ENCODE assay signal across 17 cellular contexts in genomic region chr22:42273855-42274451, GRCh38. TPM values are rescaled to one million over a fixed set of nuclear protein-coding genes. Genes with fewer than 3 reads are reported as not detected.
A peak's percentile ranks its signal among the peaks of the same experiment; 100 is the strongest.
DNase-seq lines count a peak whose midpoint lies in the region; ATAC-seq and TF ChIP-seq lines count a peak whose summit lies in the region.
"Had no signal": no experiment of that assay in that cellular context is flagged by ENCODE, and none has a peak within 500 bp of the region (broad histone marks: within the 10 kb centered on the region; RNA-seq: fewer than 3 reads in every experiment).

No MANE protein-coding gene starts in this region.

- H3K27ac Mint-ChIP-seq in naive thymus-derived CD8-positive, alpha-beta T cell: peak overlapping the region in 1 of 10 donors; percentile 86
- H3K27ac Mint-ChIP-seq: activated CD4-positive, alpha-beta T cell treated with anti-CD3 and anti-CD28 coated beads for 36 hours had no signal

- no peaks in the 10 kb centered on the region for H3K36me3 ChIP-seq in iPS-18a (ENCODE audit: control insufficient read depth, low read depth, low read length)
- no peaks in the 10 kb centered on the region for H3K36me3 ChIP-seq in brain microvascular endothelial cell (replicated peaks)

- POLR2A ChIA-PET in naive thymus-derived CD8-positive, alpha-beta T cell (lab: Charles Lee): interaction anchor here (0.6 kb wide), 1 partner anchor 376 kb away, joined by 4 read pairs; no protein-coding TSS in a partner anchor

- H3K4me1 ChIP-seq in iPS-18a (ENCODE audit: control insufficient read depth, low read depth, low read length): peaks cover 38% of the 10 kb centered on the region

- H3K27me3 Mint-ChIP-seq in naive thymus-derived CD8-positive, alpha-beta T cell: no peaks in the 10 kb centered on the region
- H3K27me3 Mint-ChIP-seq: activated CD4-positive, alpha-beta T cell treated with anti-CD3 and anti-CD28 coated beads for 36 hours; CD4-positive, alpha-beta memory T cell had no signal

- H3K9me3 Mint-ChIP-seq in naive thymus-derived CD8-positive, alpha-beta T cell: no peaks in the 10 kb centered on the region
- H3K9me3 Mint-ChIP-seq: CD4-positive, alpha-beta memory T cell had no signal

- H3K4me1 Mint-ChIP-seq in naive thymus-derived CD8-positive, alpha-beta T cell: peaks cover 5 to 8% (median 6%) of the 10 kb centered on the region in 4 donors

- no peak for ATAC-seq in naive thymus-derived CD8-positive, alpha-beta T cell
- ATAC-seq: activated CD4-positive, alpha-beta T cell treated with anti-CD3 and anti-CD28 coated beads for 36 hours had no signal

- no peaks in the 10 kb centered on the region for H3K36me3 Mint-ChIP-seq in naive thymus-derived CD8-positive, alpha-beta T cell

- no peaks in the 10 kb centered on the region for H3K9me3 ChIP-seq in iPS-18a (ENCODE audit: control insufficient read depth, low read depth, low read length)

- H3K27ac ChIP-seq in iPS-18a (ENCODE audit: low read length) (no peak overlapping the region), brain microvascular endothelial cell (no peak overlapping the region)
- H3K27ac ChIP-seq: 22Rv1 had no signal

- peak in 2 of 3 experiments; percentile 9 to 60 for DNase-seq in NCI-H1417 (lab: John Stamatoyannopoulos, UW)
- DNase-seq in NCI-H1417 treated with DMSO at 0.1 percent for 48 hours (lab: John Stamatoyannopoulos, UW): no peak
- DNase-seq in NCI-H524 (lab: John Stamatoyannopoulos, UW): peak; percentile 84 to 94
- DNase-seq in retina: peak; percentile 85
- DNase-seq in naive thymus-derived CD8-positive, alpha-beta T cell: no peak
- DNase-seq in brain microvascular endothelial cell: no peak
- DNase-seq in epidermal melanocyte (ENCODE audit: insufficient read length, low spot score): no peak
- DNase-seq: activated CD4-positive, alpha-beta T cell treated with anti-CD3 and anti-CD28 coated beads for 36 hours; activated T-cell treated with anti-CD3 and anti-CD28 coated beads, Interleukin-2, amount 50 U/mL, for 48 hours; CD4-positive, alpha-beta memory T cell; erythroblast; kidney glomerular epithelial cell; NCI-H1092 treated with DMSO at 0.1 percent for 48 hours; NCI-H526 treated with DMSO at 0.1 percent for 48 hours; RPMI8226 had no signal

- H3K4me3 Mint-ChIP-seq in naive thymus-derived CD8-positive, alpha-beta T cell: peak overlapping the region in 4 of 10 donors; percentile 10 to 42 (median 22)
- H3K4me3 Mint-ChIP-seq: activated CD4-positive, alpha-beta T cell treated with anti-CD3 and anti-CD28 coated beads for 36 hours had no signal

- TF ChIP-seq CTCF in brain microvascular endothelial cell (IDR thresholded peaks at IDR 0.05; ENCODE audit: low read depth, low read length, missing control alignments): no peak

- H3K4me3 ChIP-seq in iPS-18a (ENCODE audit: low read length) (peak overlapping the region; percentile 1), brain microvascular endothelial cell (ENCODE audit: low read depth, low read length) (no peak overlapping the region)

- in situ Hi-C loops in brain microvascular endothelial cell (cut with HindIII; ENCODE audit: low pct_ligation_motif_present, low sequenced_read_pairs): no loop called here

- H3K9ac ChIP-seq in iPS-18a (ENCODE audit: low read length): no peak overlapping the region

- H3K27me3 ChIP-seq in iPS-18a (ENCODE audit: control insufficient read depth, insufficient read depth, low read length) (peaks cover 49% of the 10 kb centered on the region), brain microvascular endothelial cell (replicated peaks) (no peaks in the 10 kb centered on the region)

RNA-seq across cellular contexts. Expression of gene TCF20, which starts 3.5 kb away (rescaled TPM):
- 100 to 1,000 TPM in 1 of 2 experiments, 10 to 100 TPM in 1; 98.2 to 109 TPM for total RNA-seq in naive thymus-derived CD8-positive, alpha-beta T cell
- polyA plus RNA-seq in naive thymus-derived CD8-positive, alpha-beta T cell: 1 to 10 TPM; 1.3 to 3.4 (median 2.4) TPM

Comparison
In these comparisons a context has a peak if more than half of its experiments do, and no peak if none do; other contexts are left out.
1. DNase-seq: peak in NCI-H1417 (2 of 3), NCI-H524 (2 of 2) and retina (single experiment); none in NCI-H1417 treated with DMSO at 0.1 percent for 48 hours (single experiment), naive thymus-derived CD8-positive, alpha-beta T cell (0 of 10), brain microvascular endothelial cell (single experiment) and epidermal melanocyte (single experiment).